1 cellular context compared by ENCODE assay signal in the genomic region with DNA sequence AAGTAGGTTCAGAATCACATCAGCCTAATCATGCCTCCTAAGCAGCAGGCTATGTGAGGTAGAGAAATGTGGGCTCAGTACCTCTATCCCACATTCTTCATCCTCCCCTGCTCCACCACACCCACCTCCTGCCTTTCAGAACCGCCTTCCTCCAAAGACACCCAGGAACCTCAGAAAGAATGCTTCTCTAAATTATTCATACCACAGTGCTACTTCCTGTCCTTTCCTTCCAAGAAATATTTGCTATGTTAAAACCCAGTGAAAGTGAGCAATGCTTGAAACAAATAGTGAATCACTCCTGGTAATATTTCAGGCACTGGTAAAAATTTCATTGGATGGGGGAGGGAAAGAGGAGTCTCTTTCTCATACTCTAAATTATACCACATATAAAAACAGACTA.
TF ChIP-seq lines count a peak whose summit lies in the region.

No MANE protein-coding gene starts in this region.

TF ChIP-seq in GM23338, 12 proteins besides CTCF, POLR2A, EP300 and RAD21 (continued from another document):
- TF ChIP-seq, protein P1, sequence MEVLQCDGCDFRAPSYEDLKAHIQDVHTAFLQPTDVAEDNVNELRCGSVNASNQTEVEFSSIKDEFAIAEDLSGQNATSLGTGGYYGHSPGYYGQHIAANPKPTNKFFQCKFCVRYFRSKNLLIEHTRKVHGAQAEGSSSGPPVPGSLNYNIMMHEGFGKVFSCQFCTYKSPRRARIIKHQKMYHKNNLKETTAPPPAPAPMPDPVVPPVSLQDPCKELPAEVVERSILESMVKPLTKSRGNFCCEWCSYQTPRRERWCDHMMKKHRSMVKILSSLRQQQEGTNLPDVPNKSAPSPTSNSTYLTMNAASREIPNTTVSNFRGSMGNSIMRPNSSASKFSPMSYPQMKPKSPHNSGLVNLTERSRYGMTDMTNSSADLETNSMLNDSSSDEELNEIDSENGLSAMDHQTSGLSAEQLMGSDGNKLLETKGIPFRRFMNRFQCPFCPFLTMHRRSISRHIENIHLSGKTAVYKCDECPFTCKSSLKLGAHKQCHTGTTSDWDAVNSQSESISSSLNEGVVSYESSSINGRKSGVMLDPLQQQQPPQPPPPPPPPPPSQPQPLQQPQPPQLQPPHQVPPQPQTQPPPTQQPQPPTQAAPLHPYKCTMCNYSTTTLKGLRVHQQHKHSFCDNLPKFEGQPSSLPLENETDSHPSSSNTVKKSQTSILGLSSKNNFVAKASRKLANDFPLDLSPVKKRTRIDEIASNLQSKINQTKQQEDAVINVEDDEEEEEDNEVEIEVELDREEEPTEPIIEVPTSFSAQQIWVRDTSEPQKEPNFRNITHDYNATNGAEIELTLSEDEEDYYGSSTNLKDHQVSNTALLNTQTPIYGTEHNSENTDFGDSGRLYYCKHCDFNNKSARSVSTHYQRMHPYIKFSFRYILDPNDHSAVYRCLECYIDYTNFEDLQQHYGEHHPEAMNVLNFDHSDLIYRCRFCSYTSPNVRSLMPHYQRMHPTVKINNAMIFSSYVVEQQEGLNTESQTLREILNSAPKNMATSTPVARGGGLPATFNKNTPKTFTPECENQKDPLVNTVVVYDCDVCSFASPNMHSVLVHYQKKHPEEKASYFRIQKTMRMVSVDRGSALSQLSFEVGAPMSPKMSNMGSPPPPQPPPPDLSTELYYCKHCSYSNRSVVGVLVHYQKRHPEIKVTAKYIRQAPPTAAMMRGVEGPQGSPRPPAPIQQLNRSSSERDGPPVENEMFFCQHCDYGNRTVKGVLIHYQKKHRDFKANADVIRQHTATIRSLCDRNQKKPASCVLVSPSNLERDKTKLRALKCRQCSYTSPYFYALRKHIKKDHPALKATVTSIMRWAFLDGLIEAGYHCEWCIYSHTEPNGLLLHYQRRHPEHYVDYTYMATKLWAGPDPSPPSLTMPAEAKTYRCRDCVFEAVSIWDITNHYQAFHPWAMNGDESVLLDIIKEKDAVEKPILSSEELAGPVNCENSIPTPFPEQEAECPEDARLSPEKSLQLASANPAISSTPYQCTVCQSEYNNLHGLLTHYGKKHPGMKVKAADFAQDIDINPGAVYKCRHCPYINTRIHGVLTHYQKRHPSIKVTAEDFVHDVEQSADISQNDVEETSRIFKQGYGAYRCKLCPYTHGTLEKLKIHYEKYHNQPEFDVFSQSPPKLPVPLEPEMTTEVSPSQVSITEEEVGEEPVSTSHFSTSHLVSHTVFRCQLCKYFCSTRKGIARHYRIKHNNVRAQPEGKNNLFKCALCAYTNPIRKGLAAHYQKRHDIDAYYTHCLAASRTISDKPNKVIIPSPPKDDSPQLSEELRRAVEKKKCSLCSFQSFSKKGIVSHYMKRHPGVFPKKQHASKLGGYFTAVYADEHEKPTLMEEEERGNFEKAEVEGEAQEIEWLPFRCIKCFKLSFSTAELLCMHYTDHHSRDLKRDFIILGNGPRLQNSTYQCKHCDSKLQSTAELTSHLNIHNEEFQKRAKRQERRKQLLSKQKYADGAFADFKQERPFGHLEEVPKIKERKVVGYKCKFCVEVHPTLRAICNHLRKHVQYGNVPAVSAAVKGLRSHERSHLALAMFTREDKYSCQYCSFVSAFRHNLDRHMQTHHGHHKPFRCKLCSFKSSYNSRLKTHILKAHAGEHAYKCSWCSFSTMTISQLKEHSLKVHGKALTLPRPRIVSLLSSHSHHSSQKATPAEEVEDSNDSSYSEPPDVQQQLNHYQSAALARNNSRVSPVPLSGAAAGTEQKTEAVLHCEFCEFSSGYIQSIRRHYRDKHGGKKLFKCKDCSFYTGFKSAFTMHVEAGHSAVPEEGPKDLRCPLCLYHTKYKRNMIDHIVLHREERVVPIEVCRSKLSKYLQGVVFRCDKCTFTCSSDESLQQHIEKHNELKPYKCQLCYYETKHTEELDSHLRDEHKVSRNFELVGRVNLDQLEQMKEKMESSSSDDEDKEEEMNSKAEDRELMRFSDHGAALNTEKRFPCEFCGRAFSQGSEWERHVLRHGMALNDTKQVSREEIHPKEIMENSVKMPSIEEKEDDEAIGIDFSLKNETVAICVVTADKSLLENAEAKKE (CRISPR knock-in tag; IDR thresholded peaks at IDR 0.05) = no peak
